ENCODE assay signal across 37 cellular contexts in the genomic region with DNA sequence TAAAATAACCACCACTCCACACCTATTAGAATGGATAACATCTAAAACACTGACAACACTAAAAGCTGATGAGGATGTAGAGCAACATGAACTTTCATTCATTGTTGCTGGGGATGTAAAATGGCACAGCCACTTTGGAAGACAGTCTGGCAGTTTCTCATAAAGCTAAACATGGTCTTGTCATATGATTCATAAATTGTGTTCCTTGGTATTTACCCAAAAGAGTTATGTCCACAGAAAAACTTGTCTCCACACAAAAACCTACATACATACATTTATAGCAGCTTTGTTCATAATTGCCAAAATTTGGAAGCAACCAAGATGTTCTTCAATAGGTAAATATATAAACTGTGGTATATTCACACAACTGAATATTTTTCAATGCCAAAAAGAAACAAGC. TPM values are rescaled to one million over a fixed set of nuclear protein-coding genes. Genes with fewer than 3 reads are reported as not detected.
DNase-seq lines count a peak whose midpoint lies in the region; FAIRE-seq and TF ChIP-seq lines count a peak whose summit lies in the region.
"Had no signal": no experiment of that assay in that cellular context is flagged by ENCODE, and none has a peak within 500 bp of the region (broad histone marks: within the 10 kb centered on the region; RNA-seq: fewer than 3 reads in every experiment).

No MANE protein-coding gene starts in this region.

- in situ Hi-C loops in G401 (cut with HindIII; ENCODE audit: low sequenced_read_pairs): no loop called here

- FAIRE-seq in D721Med (lab: Jason Lieb, UNC) (peak; percentile 60), GM12891 (lab: Jason Lieb, UNC) (peak; percentile 23)
- FAIRE-seq: A204.1, A549 had no signal

- TF ChIP-seq POLR2A in GM12891 (IDR thresholded peaks at IDR 0.05; ENCODE audit: low read depth, low read length): no peak

- no peak for TF ChIP-seq CTCF in D721Med (IDR thresholded peaks at IDR 0.05; ENCODE audit: insufficient read depth, missing control alignments)
- no peak for TF ChIP-seq CTCF in LNCaP clone FGC (IDR thresholded peaks at IDR 0.05; ENCODE audit: control insufficient read depth, extremely low read depth, insufficient read depth)

- POLR2A ChIA-PET in HEK293T (lab: Yijun Ruan, JAX): no interaction called here

- DNase-seq in D721Med (ENCODE audit: insufficient read length, low spot score) (no peak), GM12891 (ENCODE audit: insufficient read length, low spot score) (no peak), LNCaP clone FGC (ENCODE audit: low read depth) (peak; percentile 88), NCI-H1436 treated with DMSO at 0.1 percent for 48 hours (lab: John Stamatoyannopoulos, UW) (no peak), HEK293T (ENCODE audit: extremely low spot score) (no peak), G401 (ENCODE audit: low spot score) (no peak)
- DNase-seq: 8988T; ACHN; AML-193; BE2C; C1 segment of cervical spinal cord; Caco-2; Calu3; CD4-positive, alpha-beta memory T cell; CD4-positive, alpha-beta T cell; CD4-positive, CD25-positive, alpha-beta regulatory T cell; CD8-positive, alpha-beta memory T cell; CD8-positive, alpha-beta T cell; COR-L47; DMS 273 treated with DMSO at 0.1 percent for 48 hours; DMS153; DMS53; DMS79; DMS79 treated with DMSO at 0.1 percent for 48 hours; DND-41; EL had no signal

- CTCF ChIA-PET in HEK293T (lab: Yijun Ruan, JAX): interaction anchor here (0.7 kb wide), 1 partner anchor 120 kb away, joined by 4 read pairs; no protein-coding TSS in a partner anchor

- H3K4me3 ChIP-seq in LNCaP clone FGC (ENCODE audit: low read depth, low read length): no peak overlapping the region
- H3K4me3 ChIP-seq: A549; BLaER1; BLaER1 treated with 17β-estradiol and CSF1 and Interleukin-3, amounts not matched to agents 10 nM and 100 nM had no signal

TF ChIP-seq in GM12891, 5 proteins besides CTCF, POLR2A, EP300 and RAD21:
- TF ChIP-seq POU2F2 (IDR thresholded peaks at IDR 0.05; ENCODE audit: low read depth, low read length): no peak
- no peak for TF ChIP-seq TAF1 (IDR thresholded peaks at IDR 0.05; ENCODE audit: low read depth, low read length)
- TF ChIP-seq PAX5 (IDR thresholded peaks at IDR 0.05; ENCODE audit: insufficient read depth, low read length, severe bottlenecking): no peak
- no peak for TF ChIP-seq POLR2AphosphoS5 (IDR thresholded peaks at IDR 0.05; ENCODE audit: low read depth, low read length)
- TF ChIP-seq SPI1 (IDR thresholded peaks at IDR 0.05; ENCODE audit: low read depth, low read length): no peak

TF ChIP-seq in HEK293T, 16 proteins besides CTCF, POLR2A, EP300 and RAD21:
- no peak for TF ChIP-seq SP1 (IDR thresholded peaks at IDR 0.05)
- no peak for TF ChIP-seq ELF4 (IDR thresholded peaks at IDR 0.05)
- TF ChIP-seq NFRKB (IDR thresholded peaks at IDR 0.05): no peak
- TF ChIP-seq L3MBTL2 (conservative IDR thresholded peaks at IDR 0.05): no peak
- no peak for TF ChIP-seq CTBP1 (IDR thresholded peaks at IDR 0.05; ENCODE audit: borderline replicate concordance)
- no peak for TF ChIP-seq ARNT (IDR thresholded peaks at IDR 0.05)
- TF ChIP-seq, protein P1, sequence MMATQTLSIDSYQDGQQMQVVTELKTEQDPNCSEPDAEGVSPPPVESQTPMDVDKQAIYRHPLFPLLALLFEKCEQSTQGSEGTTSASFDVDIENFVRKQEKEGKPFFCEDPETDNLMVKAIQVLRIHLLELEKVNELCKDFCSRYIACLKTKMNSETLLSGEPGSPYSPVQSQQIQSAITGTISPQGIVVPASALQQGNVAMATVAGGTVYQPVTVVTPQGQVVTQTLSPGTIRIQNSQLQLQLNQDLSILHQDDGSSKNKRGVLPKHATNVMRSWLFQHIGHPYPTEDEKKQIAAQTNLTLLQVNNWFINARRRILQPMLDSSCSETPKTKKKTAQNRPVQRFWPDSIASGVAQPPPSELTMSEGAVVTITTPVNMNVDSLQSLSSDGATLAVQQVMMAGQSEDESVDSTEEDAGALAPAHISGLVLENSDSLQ (IDR thresholded peaks at IDR 0.05): no peak
- no peak for TF ChIP-seq SUZ12 (IDR thresholded peaks at IDR 0.05)
- no peak for TF ChIP-seq TARDBP (IDR thresholded peaks at IDR 0.05)
- no peak for TF ChIP-seq FOXA1 (IDR thresholded peaks at IDR 0.05)
- no peak for TF ChIP-seq FOXM1 (IDR thresholded peaks at IDR 0.05; ENCODE audit: borderline replicate concordance)
- no peak for TF ChIP-seq HDGF (IDR thresholded peaks at IDR 0.05; ENCODE audit: borderline replicate concordance)
- TF ChIP-seq ZNF384 (IDR thresholded peaks at IDR 0.05): no peak
- no peak for TF ChIP-seq LEF1 (IDR thresholded peaks at IDR 0.05; ENCODE audit: borderline replicate concordance)
- no peak for TF ChIP-seq BHLHE40 (IDR thresholded peaks at IDR 0.05; ENCODE audit: borderline replicate concordance)
- TF ChIP-seq FOXK2 (IDR thresholded peaks at IDR 0.05): no peak

RNA-seq across cellular contexts. Expression of a gene that starts 16.0 kb away (rescaled TPM):
- 4.8 TPM for polyA plus RNA-seq in GM12891 (2012; ENCODE audit: low read depth, missing spikeins)
- not detected in 2 replicates for total RNA-seq in G401 (2014; rRNA removed; shearing (Covaris generic))
- total RNA-seq: A172; A673; B cell; Calu3; CD4-positive, CD25-positive, alpha-beta regulatory T cell; Daoy had no signal
- polyA plus RNA-seq: A549; AG04450; BJ; CD14-positive monocyte; CD4-positive, CD25-positive, alpha-beta regulatory T cell had no signal

RNA-seq across cellular contexts. Expression of a gene that starts 16.6 kb away (rescaled TPM):
- polyA plus RNA-seq in GM12891 (2012; ENCODE audit: low read depth, missing spikeins): 0.96 TPM
- not detected in 2 replicates for total RNA-seq in G401 (2014; rRNA removed; shearing (Covaris generic))
- total RNA-seq: A172; A673; B cell; Caco-2; Calu3; CD4-positive, alpha-beta memory T cell; CD4-positive, alpha-beta T cell; CD4-positive, CD25-positive, alpha-beta regulatory T cell; Daoy had no signal
- polyA plus RNA-seq: A549, AG04450, BJ had no signal
